ENCODE assay signal across 21 cellular contexts in the genomic region with DNA sequence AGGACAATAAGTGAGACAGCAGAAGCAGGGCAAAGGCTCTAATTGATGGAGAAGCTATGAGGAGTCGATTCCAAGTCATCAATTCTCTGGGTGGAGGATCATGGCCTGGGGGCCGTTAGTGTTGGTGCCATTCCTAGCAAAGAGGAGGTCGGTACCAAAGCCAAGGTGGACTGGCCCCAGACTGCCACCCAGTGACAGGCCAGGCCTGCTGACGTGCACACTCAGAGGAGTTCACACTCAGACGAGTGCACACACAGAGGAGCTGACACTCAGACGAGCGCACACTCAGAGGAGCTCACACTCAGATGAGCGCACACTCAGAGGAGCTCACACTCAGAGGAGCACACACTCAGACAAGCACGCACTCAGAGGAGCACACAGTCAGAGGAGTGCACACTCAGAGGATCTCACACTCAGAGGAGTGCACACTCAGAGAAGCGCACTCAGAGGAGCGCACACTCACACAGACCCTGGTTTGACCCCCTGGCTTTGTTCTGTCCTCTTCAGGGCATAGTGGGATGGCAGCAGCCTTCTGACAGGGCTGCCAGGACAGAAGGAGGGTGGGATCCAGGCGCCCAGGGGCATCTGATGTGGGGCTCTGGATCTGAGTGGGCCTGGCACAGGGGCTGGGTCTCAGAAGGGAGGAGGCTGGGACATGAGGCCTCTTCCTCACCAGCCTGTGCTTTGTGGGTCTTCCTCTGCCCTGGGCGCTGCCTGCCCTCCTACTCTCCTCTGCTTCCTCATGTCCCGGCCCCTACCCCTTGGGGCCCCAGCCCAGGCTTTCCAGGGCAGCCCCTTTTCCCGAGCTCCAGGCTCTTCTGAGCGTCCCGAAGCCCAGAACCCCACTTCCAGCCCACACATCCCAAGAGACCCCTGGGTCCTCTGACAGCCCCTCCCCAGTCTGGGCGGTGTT. TPM values are rescaled to one million over a fixed set of nuclear protein-coding genes. Genes with fewer than 3 reads are reported as not detected.
DNase-seq lines count a peak whose midpoint lies in the region; ATAC-seq and TF ChIP-seq lines count a peak whose summit lies in the region.
"Had no signal": no experiment of that assay in that cellular context is flagged by ENCODE, and none has a peak within 500 bp of the region (broad histone marks: within the 10 kb centered on the region; RNA-seq: fewer than 3 reads in every experiment).

No MANE protein-coding gene starts in this region.

- no peaks in the 10 kb centered on the region for H3K9me2 ChIP-seq in Karpas-422 (replicated peaks; ENCODE audit: insufficient read depth, low read length)

- no peaks in the 10 kb centered on the region for H3K36me3 Mint-ChIP-seq in activated naive CD8-positive, alpha-beta T cell treated with anti-CD3 and anti-CD28 coated beads, Interleukin-2, amount 10 ng/mL, durations not matched to agents 7 days and 5 days
- no peaks in the 10 kb centered on the region for H3K36me3 Mint-ChIP-seq in activated naive CD8-positive, alpha-beta T cell treated with anti-CD3 and anti-CD28 coated beads for 36 hours

- peaks cover 4% of the 10 kb centered on the region for H3K27me3 Mint-ChIP-seq in activated naive CD8-positive, alpha-beta T cell treated with anti-CD3 and anti-CD28 coated beads, Interleukin-2, amount 10 ng/mL, durations not matched to agents 7 days and 5 days
- peaks cover 5% of the 10 kb centered on the region for H3K27me3 Mint-ChIP-seq in activated naive CD8-positive, alpha-beta T cell treated with anti-CD3 and anti-CD28 coated beads for 36 hours

- H3K9me3 ChIP-seq in right lobe of liver (no peaks in the 10 kb centered on the region), stomach (no peaks in the 10 kb centered on the region), Karpas-422 (ENCODE audit: low read length) (no peaks in the 10 kb centered on the region; the same call in 1 of the 2 replicates)
- H3K9me3 ChIP-seq: A549 had no signal

- no peak overlapping the region for H2AFZ ChIP-seq in Karpas-422 (ENCODE audit: low read length)

- intact Hi-C loops in right lobe of liver (cut with DNase I) (no loop called here), stomach (cut with DNase I; ENCODE audit: low total_unique reads) (no loop called here)

- no peak for ATAC-seq in activated naive CD8-positive, alpha-beta T cell treated with anti-CD3 and anti-CD28 coated beads, Interleukin-2, amount 10 ng/mL, durations not matched to agents 7 days and 5 days (ENCODE audit: low read depth)
- ATAC-seq in right lobe of liver (no peak), HG02852 (IDR thresholded peaks at IDR 0.05; ENCODE audit: unreplicated experiment) (no peak)

- H3K4me3 ChIP-seq in H7 (ENCODE audit: insufficient read depth, low read depth, low read length) (no peak overlapping the region), right lobe of liver (no peak overlapping the region), stomach (no peak overlapping the region), Karpas-422 (ENCODE audit: low read length) (no peak overlapping the region)
- H3K4me3 ChIP-seq: A549, BLaER1 had no signal

- H3K4me2 ChIP-seq in Karpas-422 (ENCODE audit: low read depth, low read length, poor library complexity, severe bottlenecking), result no peak overlapping the region
- H3K4me2 ChIP-seq: A549, BLaER1 had no signal

- H4K20me1 ChIP-seq in Karpas-422 (ENCODE audit: insufficient read depth, low read depth, low read length), result no peaks in the 10 kb centered on the region
- H4K20me1 ChIP-seq: BLaER1 had no signal

- POLR2A ChIA-PET in activated naive CD8-positive, alpha-beta T cell treated with anti-CD3 and anti-CD28 coated beads, Interleukin-2, amount 10 ng/mL, durations not matched to agents 7 days and 5 days (lab: Charles Lee), result no interaction called here

- no peak for TF ChIP-seq EP300 in stomach (IDR thresholded peaks at IDR 0.05)

- 63% methylated on average over 6 of the region's 18 CpGs for WGBS in right lobe of liver (ENCODE audit: insufficient coverage, low coverage, low lambda C conversion rate, missing lambda C conversion rate)
- WGBS in stomach, 5 donors, result 75 to 80% (median 80%) methylated on average over 16 to 18 of the region's 18 CpGs

- H3K4me1 ChIP-seq in right lobe of liver (no peaks in the 10 kb centered on the region), stomach (no peaks in the 10 kb centered on the region), Karpas-422 (ENCODE audit: low read length) (no peaks in the 10 kb centered on the region)
- H3K4me1 ChIP-seq: A549 had no signal

- no peaks in the 10 kb centered on the region for H3K27me3 ChIP-seq in H7 (ENCODE audit: control insufficient read depth, insufficient read depth, low read length)
- no peaks in the 10 kb centered on the region for H3K27me3 ChIP-seq in right lobe of liver
- peaks cover 0 to 65% (median 13%) of the 10 kb centered on the region in 3 donors for H3K27me3 ChIP-seq in stomach
- no peaks in the 10 kb centered on the region for H3K27me3 ChIP-seq in Karpas-422 (ENCODE audit: low read length)
- H3K27me3 ChIP-seq: BLaER1 had no signal

- no peak overlapping the region for H3K27ac Mint-ChIP-seq in activated naive CD8-positive, alpha-beta T cell treated with anti-CD3 and anti-CD28 coated beads, Interleukin-2, amount 10 ng/mL, durations not matched to agents 7 days and 5 days
- no peak overlapping the region for H3K27ac Mint-ChIP-seq in activated naive CD8-positive, alpha-beta T cell treated with anti-CD3 and anti-CD28 coated beads for 36 hours
- H3K27ac Mint-ChIP-seq: CD8-positive, alpha-beta memory T cell had no signal

- H3K36me3 ChIP-seq in H7 (replicated peaks; ENCODE audit: control insufficient read depth, insufficient read depth, low read length) (no peaks in the 10 kb centered on the region), right lobe of liver (no peaks in the 10 kb centered on the region), stomach (no peaks in the 10 kb centered on the region), Karpas-422 (ENCODE audit: insufficient read depth, low read length) (no peaks in the 10 kb centered on the region)
- H3K36me3 ChIP-seq: BLaER1 had no signal

- no peak for TF ChIP-seq POLR2A in right lobe of liver (IDR thresholded peaks at IDR 0.05)
- TF ChIP-seq POLR2A in stomach (IDR thresholded peaks at IDR 0.05), result no peak

- DNase-seq in activated naive CD8-positive, alpha-beta T cell treated with anti-CD3 and anti-CD28 coated beads, Interleukin-2, amount 10 ng/mL, durations not matched to agents 7 days and 5 days, result peak; percentile 16
- DNase-seq in activated naive CD8-positive, alpha-beta T cell treated with anti-CD3 and anti-CD28 coated beads for 36 hours, result no peak
- DNase-seq in H7, result peak; percentile 37
- DNase-seq in right lobe of liver, result peak in 2 of 3 donors; percentile 33 to 34
- peak; percentile 17 for DNase-seq in stomach
- DNase-seq in Karpas-422, result no peak
- no peak for DNase-seq in NCI-H345 treated with DMSO at 0.1 percent for 48 hours (lab: John Stamatoyannopoulos, UW; ENCODE audit: unreplicated experiment)
- DNase-seq: CD8-positive, alpha-beta memory T cell; DMS79; KBM-7; NCI-H1105 treated with DMSO at 0.1 percent for 48 hours; NCI-H1694; NCI-H2081 treated with DMSO at 0.1 percent for 48 hours; NCI-H510A treated with DMSO at 0.1 percent for 48 hours; NCI-H774; OCI-M1; SHP77 treated with DMSO at 0.1 percent for 48 hours had no signal

- H3K9ac ChIP-seq in Karpas-422 (ENCODE audit: low read length), result no peak overlapping the region
- H3K9ac ChIP-seq: BLaER1 had no signal

- H3K4me3 Mint-ChIP-seq in activated naive CD8-positive, alpha-beta T cell treated with anti-CD3 and anti-CD28 coated beads, Interleukin-2, amount 10 ng/mL, durations not matched to agents 7 days and 5 days, result no peak overlapping the region
- no peak overlapping the region for H3K4me3 Mint-ChIP-seq in activated naive CD8-positive, alpha-beta T cell treated with anti-CD3 and anti-CD28 coated beads for 36 hours
- H3K4me3 Mint-ChIP-seq: CD8-positive, alpha-beta memory T cell had no signal

- H3K27ac ChIP-seq in right lobe of liver, result no peak overlapping the region
- H3K27ac ChIP-seq in stomach, result no peak overlapping the region
- no peak overlapping the region for H3K27ac ChIP-seq in Karpas-422 (ENCODE audit: low read length)
- H3K27ac ChIP-seq: A549, BLaER1 had no signal

- H3K9me3 Mint-ChIP-seq in activated naive CD8-positive, alpha-beta T cell treated with anti-CD3 and anti-CD28 coated beads, Interleukin-2, amount 10 ng/mL, durations not matched to agents 7 days and 5 days, result peaks cover 9% of the 10 kb centered on the region
- peaks cover 6% of the 10 kb centered on the region for H3K9me3 Mint-ChIP-seq in activated naive CD8-positive, alpha-beta T cell treated with anti-CD3 and anti-CD28 coated beads for 36 hours

- no peaks in the 10 kb centered on the region for H3K79me2 ChIP-seq in Karpas-422 (ENCODE audit: low read length)

- no peaks in the 10 kb centered on the region for H3K4me1 Mint-ChIP-seq in activated naive CD8-positive, alpha-beta T cell treated with anti-CD3 and anti-CD28 coated beads, Interleukin-2, amount 10 ng/mL, durations not matched to agents 7 days and 5 days
- H3K4me1 Mint-ChIP-seq in activated naive CD8-positive, alpha-beta T cell treated with anti-CD3 and anti-CD28 coated beads for 36 hours, result no peaks in the 10 kb centered on the region
- H3K4me1 Mint-ChIP-seq: CD8-positive, alpha-beta memory T cell had no signal

- no peak for TF ChIP-seq CTCF in right lobe of liver (IDR thresholded peaks at IDR 0.05)
- no peak for TF ChIP-seq CTCF in stomach (IDR thresholded peaks at IDR 0.05)

RNA-seq across cellular contexts. Expression of gene NKX1-1, which starts 41.7 kb away (rescaled TPM):
- total RNA-seq in activated naive CD8-positive, alpha-beta T cell treated with anti-CD3 and anti-CD28 coated beads, Interleukin-2, amount 10 ng/mL, durations not matched to agents 7 days and 5 days, result not detected
- not detected for total RNA-seq in activated naive CD8-positive, alpha-beta T cell treated with anti-CD3 and anti-CD28 coated beads for 36 hours
- total RNA-seq in H7 (2014; rRNA removed; shearing (Covaris generic)), result not detected in 2 replicates
- total RNA-seq in right lobe of liver (not detected), stomach (not detected)
- polyA plus RNA-seq in stomach, result not detected
- not detected in 2 replicates for total RNA-seq in Karpas-422 (2014; rRNA removed; shearing (Covaris generic); ENCODE audit: low replicate concordance)
- total RNA-seq: CD8-positive, alpha-beta memory T cell; RPMI7951 had no signal
- polyA plus RNA-seq: A549; CD8-positive, alpha-beta memory T cell had no signal

Comparison
In these comparisons a context has a peak if more than half of its experiments do, and no peak if none do; other contexts are left out.
1. DNase-seq: peak in activated naive CD8-positive, alpha-beta T cell treated with anti-CD3 and anti-CD28 coated beads, Interleukin-2, amount 10 ng/mL, durations not matched to agents 7 days and 5 days (single experiment), H7 (single experiment), right lobe of liver (2 of 3) and stomach (single experiment); none in activated naive CD8-positive, alpha-beta T cell treated with anti-CD3 and anti-CD28 coated beads for 36 hours (single experiment), Karpas-422 (single experiment) and NCI-H345 treated with DMSO at 0.1 percent for 48 hours (single experiment).